Comparison of ENCODE assay signal across 28 cellular contexts in genomic region chr12:93712204-93712603, GRCh38. TPM values are rescaled to one million over a fixed set of nuclear protein-coding genes. Genes with fewer than 3 reads are reported as not detected.
DNase-seq lines count a peak whose midpoint lies in the region; ATAC-seq, FAIRE-seq and TF ChIP-seq lines count a peak whose summit lies in the region.
"Had no signal": no experiment of that assay in that cellular context is flagged by ENCODE, and none has a peak within 500 bp of the region (broad histone marks: within the 10 kb centered on the region; RNA-seq: fewer than 3 reads in every experiment).

No MANE protein-coding gene starts in this region.

- H3K9ac ChIP-seq in PC-3 (ENCODE audit: low read length): no peak overlapping the region

- H3K4me3 Mint-ChIP-seq in immature natural killer cell: no peak overlapping the region
- H3K4me3 Mint-ChIP-seq: activated CD4-positive, alpha-beta memory T cell treated with anti-CD3 and anti-CD28 coated beads, Interleukin-2, amount 10 ng/mL, durations not matched to agents 7 days and 5 days; brain; CD4-positive, alpha-beta memory T cell; memory B cell; naive B cell had no signal

- no peaks in the 10 kb centered on the region; the same call in 1 of the 2 replicates for H3K4me1 ChIP-seq in PC-3 (ENCODE audit: insufficient read depth, low read length)
- H3K4me1 ChIP-seq in sigmoid colon: peaks cover 0 to 47% (median 31%) of the 10 kb centered on the region in 4 donors
- H3K4me1 ChIP-seq in BE2C: peaks cover 3% of the 10 kb centered on the region; the same call in 1 of the 2 replicates
- H3K4me1 ChIP-seq in thyroid gland: peaks cover 0 to 7% of the 10 kb centered on the region in 2 donors

- TF ChIP-seq POLR2A in GM12892 (IDR thresholded peaks at IDR 0.05; ENCODE audit: low read depth, low read length) (no peak), sigmoid colon (IDR thresholded peaks at IDR 0.05) (no peak), thyroid gland (IDR thresholded peaks at IDR 0.05) (no peak)

- FAIRE-seq in GM12892 (lab: Jason Lieb, UNC): peak; percentile 68
- FAIRE-seq: TTC549 had no signal

- TF ChIP-seq EP300 in sigmoid colon (IDR thresholded peaks at IDR 0.05): peak; percentile 4 to 70 (median 34)

- POLR2A ChIA-PET in PC-3 (lab: Charles Lee; ENCODE audit: unreplicated experiment): interaction anchor here (0.6 kb wide), 1 partner anchor 80 kb away, joined by 3 read pairs; no protein-coding TSS in a partner anchor

- H3K4me1 Mint-ChIP-seq in immature natural killer cell: peaks cover 4 to 15% of the 10 kb centered on the region in 2 donors

- no peak overlapping the region for H3K4me3 ChIP-seq in PC-3 (ENCODE audit: low read length)
- no peak overlapping the region for H3K4me3 ChIP-seq in sigmoid colon
- no peak overlapping the region for H3K4me3 ChIP-seq in BE2C (ENCODE audit: low read depth, low read length)
- H3K4me3 ChIP-seq in thyroid gland (replicated peaks in 1 of 3): no peak overlapping the region
- H3K4me3 ChIP-seq: MG63, tibial nerve had no signal

- TF ChIP-seq CTCF in PC-3 (conservative IDR thresholded peaks at IDR 0.05; ENCODE audit: low read depth, low read length) (no peak), sigmoid colon (IDR thresholded peaks at IDR 0.05) (no peak), BE2C (IDR thresholded peaks at IDR 0.05; ENCODE audit: low read depth, low read length) (no peak), thyroid gland (IDR thresholded peaks at IDR 0.05) (no peak)

- H3K9me2 ChIP-seq in PC-3 (replicated peaks; ENCODE audit: low read length): no peaks in the 10 kb centered on the region

- H3K9me3 Mint-ChIP-seq in immature natural killer cell: peaks cover 0 to 24% (median 4%) of the 10 kb centered on the region in 6 donors

- no peaks in the 10 kb centered on the region for H4K20me1 ChIP-seq in PC-3 (ENCODE audit: low read length)

- intact Hi-C loops in PC-3 (cut with micrococcal nuclease) (no loop called here), left colon (cut with DNase I, micrococcal nuclease) (no loop called here), sigmoid colon (cut with DNase I) (no loop called here), thyroid gland (cut with DNase I) (no loop called here)

- CTCF ChIA-PET in PC-3 (lab: Charles Lee): no interaction called here

- H3K27ac ChIP-seq in PC-3 (ENCODE audit: low read length): no peak overlapping the region
- peak overlapping the region in 3 of 4 donors; percentile 77 to 82 (median 80) for H3K27ac ChIP-seq in sigmoid colon
- no peak overlapping the region for H3K27ac ChIP-seq in thyroid gland

- no peak overlapping the region for H2AFZ ChIP-seq in PC-3 (ENCODE audit: low read length)

- H3F3A ChIP-seq in PC-3 (ENCODE audit: low read length, unreplicated experiment): no peaks in the 10 kb centered on the region

- no peaks in the 10 kb centered on the region for H3K27me3 Mint-ChIP-seq in immature natural killer cell (ENCODE audit: low read depth in 3 of 3)
- H3K27me3 Mint-ChIP-seq: activated CD4-positive, alpha-beta memory T cell treated with anti-CD3 and anti-CD28 coated beads, Interleukin-2, amount 10 ng/mL, durations not matched to agents 7 days and 5 days; brain; CD4-positive, alpha-beta memory T cell; memory B cell; naive B cell had no signal

- ATAC-seq in PC-3 (peak; percentile 27; the same call in 1 of the 2 replicates), left colon (peak; percentile 96), GM19351 (IDR thresholded peaks at IDR 0.05; ENCODE audit: unreplicated experiment) (no peak)
- ATAC-seq: activated CD4-positive, CD25-positive, alpha-beta regulatory T cell treated with anti-CD3 and anti-CD28 coated beads, Interleukin-2, amount 50 U/mL, for 24 hours had no signal

- no peak for DNase-seq in GM12892 (ENCODE audit: insufficient read length)
- DNase-seq in PC-3: no peak
- DNase-seq in left colon: no peak
- DNase-seq in sigmoid colon: no peak
- DNase-seq in BE2C: no peak
- DNase-seq in thyroid gland: no peak
- DNase-seq in immature natural killer cell: no peak
- DNase-seq: activated CD4-positive, alpha-beta memory T cell treated with anti-CD3 and anti-CD28 coated beads, Interleukin-2, amount 10 ng/mL, durations not matched to agents 7 days and 5 days; activated gamma-delta T cell; CD4-positive, alpha-beta memory T cell; effector memory CD4-positive, alpha-beta T cell; erythroblast; kidney glomerular epithelial cell; MG63; naive B cell; NCI-H1436; NCI-H2107; NCI-H526 treated with DMSO at 0.1 percent for 48 hours; nucleus accumbens; retina; stimulated activated naive CD4-positive, alpha-beta T cell treated with Interleukin-2 at 50 U/mL for 16 hours; T-helper 1 cell had no signal

- 15 to 71% methylated on average over 3 of the region's 3 CpGs for WGBS in sigmoid colon, 2 donors
- WGBS in thyroid gland, 2 donors: 83 to 86% methylated on average over 3 of the region's 3 CpGs

- H3K36me3 Mint-ChIP-seq in immature natural killer cell: peaks cover 0 to 29% (median 11%) of the 10 kb centered on the region in 3 donors

- H3K27me3 ChIP-seq in PC-3 (ENCODE audit: low read length) (no peaks in the 10 kb centered on the region), sigmoid colon (no peaks in the 10 kb centered on the region), BE2C (no peaks in the 10 kb centered on the region), thyroid gland (no peaks in the 10 kb centered on the region)
- H3K27me3 ChIP-seq: MG63, tibial nerve had no signal

- no peak overlapping the region for H3K4me2 ChIP-seq in PC-3 (ENCODE audit: low read length)

- BruUV-seq in PC-3 (replicated peaks; lab: Mats Ljungman, UMichigan): no TSS peak

- H3K36me3 ChIP-seq in PC-3 (ENCODE audit: low read depth, low read length) (peaks cover 6% of the 10 kb centered on the region; the same call in 1 of the 2 replicates), sigmoid colon (peaks cover 0 to 5% (median 2%) of the 10 kb centered on the region in 4 donors), BE2C (no peaks in the 10 kb centered on the region), thyroid gland (no peaks in the 10 kb centered on the region)

- no peak overlapping the region for H3K27ac Mint-ChIP-seq in immature natural killer cell
- H3K27ac Mint-ChIP-seq: activated CD4-positive, alpha-beta memory T cell treated with anti-CD3 and anti-CD28 coated beads, Interleukin-2, amount 10 ng/mL, durations not matched to agents 7 days and 5 days; memory B cell had no signal

- peaks cover 8% of the 10 kb centered on the region for H3K9me3 ChIP-seq in PC-3 (ENCODE audit: low read length)
- peaks cover 0 to 2% (median 0%) of the 10 kb centered on the region in 4 donors for H3K9me3 ChIP-seq in sigmoid colon
- H3K9me3 ChIP-seq in BE2C: peaks cover 2% of the 10 kb centered on the region; the same call in 1 of the 2 replicates
- no peaks in the 10 kb centered on the region for H3K9me3 ChIP-seq in thyroid gland

- H3K79me2 ChIP-seq in PC-3 (ENCODE audit: low read length): no peaks in the 10 kb centered on the region

RNA-seq across cellular contexts. Expression of gene CRADD, which starts 35.0 kb away (rescaled TPM):
- polyA plus RNA-seq in GM12892 (2012; ENCODE audit: missing spikeins): 7.8 TPM
- 11.4 and 12.5 TPM in 2 replicates for total RNA-seq in PC-3 (2014; rRNA removed)
- 10 to 100 TPM; 22.1 to 27.6 TPM for total RNA-seq in left colon
- 10 to 100 TPM; 43.7 to 98.9 (median 61.0) TPM for total RNA-seq in sigmoid colon
- polyA plus RNA-seq in sigmoid colon: 10 to 100 TPM; 14.1 to 39.1 (median 27.0) TPM
- polyA plus RNA-seq in BE2C (2012; ENCODE audit: insufficient read depth, insufficient read length, low read depth): 28.8 TPM
- 10 to 100 TPM; 43.7 to 76.1 (median 51.0) TPM for total RNA-seq in thyroid gland
- 10 to 100 TPM; 24.2 to 30.1 (median 25.8) TPM for polyA plus RNA-seq in immature natural killer cell

Comparison
In these comparisons a context has a peak if more than half of its experiments do, and no peak if none do; other contexts are left out.
1. H3K27ac ChIP-seq: peak in sigmoid colon (3 of 4); none in PC-3 (single experiment) and thyroid gland (0 of 3).